In genomic region chr2:127644661-127645394, GRCh38 we compare ENCODE assay signal across 23 cellular contexts. TPM values are rescaled to one million over a fixed set of nuclear protein-coding genes. Genes with fewer than 3 reads are reported as not detected.
DNase-seq lines count a peak whose midpoint lies in the region; ATAC-seq lines count a peak whose summit lies in the region.
"Had no signal": no experiment of that assay in that cellular context is flagged by ENCODE, and none has a peak within 500 bp of the region (broad histone marks: within the 10 kb centered on the region; RNA-seq: fewer than 3 reads in every experiment).

No MANE protein-coding gene starts in this region.

- DNase-seq in activated naive CD8-positive, alpha-beta T cell treated with anti-CD3 and anti-CD28 coated beads, Interleukin-2, amount 50 U/mL, for 24 hours: no peak
- no peak for DNase-seq in T-cell
- no peak for DNase-seq in substantia nigra (lab: John Stamatoyannopoulos, UW)
- no peak for DNase-seq in NK-92 (lab: John Stamatoyannopoulos, UW; ENCODE audit: unreplicated experiment)
- DNase-seq: activated CD4-positive, CD25-positive, alpha-beta regulatory T cell treated with anti-CD3 and anti-CD28 coated beads, Interleukin-2, amount 50 U/mL, for 72 hours; central memory CD4-positive, alpha-beta T cell; esophagus squamous epithelium; glutamatergic neuron; NCI-H1436; PC-3; stimulated activated CD4-positive, alpha-beta T cell treated with anti-CD3 and anti-CD28 coated beads, Interleukin-4, amount 100 ng/mL, for 1 hour; T-helper 9 cell had no signal

- H3K27ac Mint-ChIP-seq in activated naive CD8-positive, alpha-beta T cell: peak overlapping the region; percentile 51
- no peak overlapping the region for H3K27ac Mint-ChIP-seq in activated naive CD8-positive, alpha-beta T cell treated with anti-CD3 and anti-CD28 coated beads, Interleukin-2, amount 50 U/mL, for 24 hours
- H3K27ac Mint-ChIP-seq in T-cell: peak overlapping the region; percentile 62 to 84

- POLR2A ChIA-PET in T-cell (lab: Charles Lee): interaction anchor here in 1 of 2 donors (0.6 kb wide), 1 partner anchor 51 kb away, joined by 3 read pairs; no protein-coding TSS in a partner anchor

- no peaks in the 10 kb centered on the region for H3K27me3 Mint-ChIP-seq in activated naive CD8-positive, alpha-beta T cell
- no peaks in the 10 kb centered on the region for H3K27me3 Mint-ChIP-seq in activated naive CD8-positive, alpha-beta T cell treated with anti-CD3 and anti-CD28 coated beads, Interleukin-2, amount 50 U/mL, for 24 hours
- H3K27me3 Mint-ChIP-seq in T-cell: no peaks in the 10 kb centered on the region

- CTCF ChIA-PET in T-cell (lab: Charles Lee): interaction anchor here (0.5 to 1.8 kb wide), 3 partner anchors 21 to 461 kb away, joined by 3 to 9 read pairs (median 5); no protein-coding TSS in a partner anchor

- H3K4me3 Mint-ChIP-seq in activated naive CD8-positive, alpha-beta T cell: no peak overlapping the region
- no peak overlapping the region for H3K4me3 Mint-ChIP-seq in activated naive CD8-positive, alpha-beta T cell treated with anti-CD3 and anti-CD28 coated beads, Interleukin-2, amount 50 U/mL, for 24 hours
- H3K4me3 Mint-ChIP-seq in T-cell: no peak overlapping the region

- no peaks in the 10 kb centered on the region for H3K36me3 Mint-ChIP-seq in activated naive CD8-positive, alpha-beta T cell
- H3K36me3 Mint-ChIP-seq in activated naive CD8-positive, alpha-beta T cell treated with anti-CD3 and anti-CD28 coated beads, Interleukin-2, amount 50 U/mL, for 24 hours (ENCODE audit: low read depth): no peaks in the 10 kb centered on the region
- no peaks in the 10 kb centered on the region for H3K36me3 Mint-ChIP-seq in T-cell

- no peaks in the 10 kb centered on the region for H3K27me3 ChIP-seq in layer of hippocampus (ENCODE audit: control insufficient read depth, insufficient read depth, low read length)
- H3K27me3 ChIP-seq: esophagus squamous epithelium, pancreas, SJSA1 had no signal

- H3K4me1 Mint-ChIP-seq in activated naive CD8-positive, alpha-beta T cell (ENCODE audit: low read depth): peaks cover 35% of the 10 kb centered on the region
- H3K4me1 Mint-ChIP-seq in activated naive CD8-positive, alpha-beta T cell treated with anti-CD3 and anti-CD28 coated beads, Interleukin-2, amount 50 U/mL, for 24 hours: peaks cover 16% of the 10 kb centered on the region
- peaks cover 35 to 53% (median 46%) of the 10 kb centered on the region in 3 donors for H3K4me1 Mint-ChIP-seq in T-cell

- no peak for ATAC-seq in activated naive CD8-positive, alpha-beta T cell treated with anti-CD3 and anti-CD28 coated beads, Interleukin-2, amount 50 U/mL, for 24 hours
- no peak for ATAC-seq in T-cell (replicated peaks in 1 of 4)
- ATAC-seq in GM18873 (IDR thresholded peaks at IDR 0.05; ENCODE audit: low FRiP score, unreplicated experiment): no peak
- no peak for ATAC-seq in GM19328 (IDR thresholded peaks at IDR 0.05; ENCODE audit: unreplicated experiment)
- ATAC-seq: pancreas, PC-3 had no signal

- H3K9me3 Mint-ChIP-seq in activated naive CD8-positive, alpha-beta T cell (ENCODE audit: low read depth): no peaks in the 10 kb centered on the region
- H3K9me3 Mint-ChIP-seq in activated naive CD8-positive, alpha-beta T cell treated with anti-CD3 and anti-CD28 coated beads, Interleukin-2, amount 50 U/mL, for 24 hours: no peaks in the 10 kb centered on the region
- no peaks in the 10 kb centered on the region for H3K9me3 Mint-ChIP-seq in T-cell
- H3K9me3 Mint-ChIP-seq: activated T-helper 2 cell treated with anti-CD3 and anti-CD28 coated beads, Interferon-gamma antibody, Interleukin-2, Interleukin-4, amounts not matched to agents 10 μg/mL and 5 μg/mL and 100 μg/mL, durations not matched to agents 14 hours and 24 hours and 36 hours had no signal

- H3K27ac ChIP-seq in layer of hippocampus (ENCODE audit: low read depth, low read length) (peak overlapping the region; percentile 30), substantia nigra (ENCODE audit: low read depth, low read length, poor library complexity, severe bottlenecking) (peak overlapping the region; percentile 55)
- H3K27ac ChIP-seq: C4-2B, pancreas, SJSA1 had no signal

RNA-seq across cellular contexts. Expression of gene GPR17, which starts 1.1 kb away (rescaled TPM):
- total RNA-seq in T-cell: not detected
- total RNA-seq: activated T-helper 2 cell treated with anti-CD3 and anti-CD28 coated beads, Interferon-gamma antibody, Interleukin-2, Interleukin-4, amounts not matched to agents 10 μg/mL and 5 μg/mL and 100 μg/mL, durations not matched to agents 14 hours and 24 hours and 36 hours; esophagus squamous epithelium; GM12878; H4; pancreas; SJSA1; subcutaneous adipose tissue had no signal

RNA-seq across cellular contexts. Expression of gene LIMS2, which starts 30.5 kb away (rescaled TPM):
- total RNA-seq in T-cell: 10 to 100 TPM in 3 of 5 donors, 1 to 10 TPM in 2; 8.4 to 14.8 (median 10.3) TPM

RNA-seq across cellular contexts. Expression of gene SFT2D3, which starts 56.5 kb away (rescaled TPM):
- 10 to 100 TPM in 3 of 5 donors, 1 to 10 TPM in 2; 6.1 to 13.9 (median 12.4) TPM for total RNA-seq in T-cell
